In genomic region chr2:165432234-165432966, GRCh38 we compare ENCODE assay signal across 26 cellular contexts. TPM values are rescaled to one million over a fixed set of nuclear protein-coding genes. Genes with fewer than 3 reads are reported as not detected.
"Had no signal": no experiment of that assay in that cellular context is flagged by ENCODE, and none has a peak within 500 bp of the region (broad histone marks: within the 10 kb centered on the region; RNA-seq: fewer than 3 reads in every experiment).

No MANE protein-coding gene starts in this region.

- H3K4me3 Mint-ChIP-seq: activated CD4-positive, alpha-beta T cell treated with anti-CD3 and anti-CD28 coated beads for 36 hours; activated CD4-positive, alpha-beta T cell treated with anti-CD3 and anti-CD28 coated beads, Interleukin-2, amount 10 ng/mL, durations not matched to agents 7 days and 5 days; activated CD8-positive, alpha-beta T cell treated with anti-CD3 and anti-CD28 coated beads, Interleukin-2, amount 10 ng/mL, durations not matched to agents 7 days and 5 days; activated naive CD4-positive, alpha-beta T cell treated with anti-CD3 and anti-CD28 coated beads, Interleukin-2, amount 10 ng/mL, durations not matched to agents 7 days and 5 days; activated naive CD8-positive, alpha-beta T cell; activated naive CD8-positive, alpha-beta T cell treated with anti-CD3 and anti-CD28 coated beads, Interleukin-2, amount 50 U/mL, for 24 hours; brain had no signal

- H3K9ac ChIP-seq: KMS-11 had no signal

- H3K4me3 ChIP-seq: SJCRH30 had no signal

- H3K4me2 ChIP-seq: KMS-11 had no signal

- H3K27me3 Mint-ChIP-seq: activated CD4-positive, alpha-beta T cell treated with anti-CD3 and anti-CD28 coated beads for 36 hours; activated CD4-positive, alpha-beta T cell treated with anti-CD3 and anti-CD28 coated beads, Interleukin-2, amount 10 ng/mL, durations not matched to agents 7 days and 5 days; activated naive CD4-positive, alpha-beta T cell treated with anti-CD3 and anti-CD28 coated beads, Interleukin-2, amount 10 ng/mL, durations not matched to agents 7 days and 5 days; activated naive CD8-positive, alpha-beta T cell treated with anti-CD3 and anti-CD28 coated beads, Interleukin-2, amount 50 U/mL, for 24 hours had no signal

- DNase-seq: activated CD4-positive, alpha-beta T cell treated with anti-CD3 and anti-CD28 coated beads for 36 hours; activated CD4-positive, alpha-beta T cell treated with anti-CD3 and anti-CD28 coated beads, Interleukin-2, amount 10 ng/mL, durations not matched to agents 7 days and 5 days; activated CD4-positive, alpha-beta T cell treated with anti-CD3 and anti-CD28 coated beads, Interleukin-2, amount 50 U/mL, for 48 hours; activated CD8-positive, alpha-beta T cell treated with anti-CD3 and anti-CD28 coated beads, Interleukin-2, amount 10 ng/mL, durations not matched to agents 7 days and 5 days; activated effector memory CD4-positive, alpha-beta T cell treated with Interleukin-2 at 50 U/mL for 16 hours; activated naive CD4-positive, alpha-beta T cell treated with anti-CD3 and anti-CD28 coated beads, Interleukin-2, amount 10 ng/mL, durations not matched to agents 7 days and 5 days; activated naive CD8-positive, alpha-beta T cell treated with anti-CD3 and anti-CD28 coated beads, Interleukin-2, amount 50 U/mL, for 24 hours; activated T-cell treated with anti-CD3 and anti-CD28 coated beads, Interleukin-2, amount 50 U/mL, for 48 hours; anterior cingulate cortex; caudate nucleus; NCI-H1105; NCI-H1417 treated with DMSO at 0.1 percent for 48 hours; NCI-H187 treated with DMSO at 0.1 percent for 48 hours; NCI-H2081; NCI-H345; NCI-H524 treated with DMSO at 0.1 percent for 48 hours; SHP77; SJCRH30 had no signal

- H3K9me3 ChIP-seq: SJCRH30 had no signal

- H3K4me1 ChIP-seq: SJCRH30 had no signal

- H3K27me3 ChIP-seq: SJCRH30 had no signal

- H3K27ac ChIP-seq: KMS-11, SJCRH30 had no signal

- ATAC-seq: activated CD4-positive, alpha-beta T cell treated with anti-CD3 and anti-CD28 coated beads for 36 hours; activated CD4-positive, CD25-positive, alpha-beta regulatory T cell treated with anti-CD3 and anti-CD28 coated beads, Interleukin-2, amount 50 U/mL, for 24 hours; activated CD8-positive, alpha-beta T cell treated with anti-CD3 and anti-CD28 coated beads, Interleukin-2, amount 10 ng/mL, durations not matched to agents 7 days and 5 days; activated naive CD8-positive, alpha-beta T cell treated with anti-CD3 and anti-CD28 coated beads, Interleukin-2, amount 50 U/mL, for 24 hours; Panc1 had no signal

- H3K9me3 Mint-ChIP-seq: activated CD4-positive, alpha-beta T cell treated with anti-CD3 and anti-CD28 coated beads, Interleukin-2, amount 10 ng/mL, durations not matched to agents 7 days and 5 days; activated naive CD4-positive, alpha-beta T cell treated with anti-CD3 and anti-CD28 coated beads, Interleukin-2, amount 10 ng/mL, durations not matched to agents 7 days and 5 days; activated naive CD8-positive, alpha-beta T cell treated with anti-CD3 and anti-CD28 coated beads, Interleukin-2, amount 50 U/mL, for 24 hours had no signal

- H3K27ac Mint-ChIP-seq: activated CD4-positive, alpha-beta T cell treated with anti-CD3 and anti-CD28 coated beads for 36 hours; activated CD4-positive, alpha-beta T cell treated with anti-CD3 and anti-CD28 coated beads, Interleukin-2, amount 10 ng/mL, durations not matched to agents 7 days and 5 days; activated CD8-positive, alpha-beta T cell treated with anti-CD3 and anti-CD28 coated beads, Interleukin-2, amount 10 ng/mL, durations not matched to agents 7 days and 5 days; activated naive CD4-positive, alpha-beta T cell treated with anti-CD3 and anti-CD28 coated beads, Interleukin-2, amount 10 ng/mL, durations not matched to agents 7 days and 5 days; activated naive CD8-positive, alpha-beta T cell; activated naive CD8-positive, alpha-beta T cell treated with anti-CD3 and anti-CD28 coated beads, Interleukin-2, amount 50 U/mL, for 24 hours; brain had no signal

- H3K36me3 Mint-ChIP-seq: activated naive CD4-positive, alpha-beta T cell treated with anti-CD3 and anti-CD28 coated beads, Interleukin-2, amount 10 ng/mL, durations not matched to agents 7 days and 5 days; activated naive CD8-positive, alpha-beta T cell; brain had no signal

- H3K36me3 ChIP-seq: SJCRH30 had no signal

- H3K4me1 Mint-ChIP-seq: activated CD4-positive, alpha-beta T cell treated with anti-CD3 and anti-CD28 coated beads, Interleukin-2, amount 10 ng/mL, durations not matched to agents 7 days and 5 days; activated naive CD4-positive, alpha-beta T cell treated with anti-CD3 and anti-CD28 coated beads, Interleukin-2, amount 10 ng/mL, durations not matched to agents 7 days and 5 days; activated naive CD8-positive, alpha-beta T cell treated with anti-CD3 and anti-CD28 coated beads, Interleukin-2, amount 50 U/mL, for 24 hours had no signal

RNA-seq across cellular contexts. Expression of gene CSRNP3, which starts 37.1 kb away (rescaled TPM):
- total RNA-seq: activated CD4-positive, alpha-beta T cell treated with anti-CD3 and anti-CD28 coated beads for 36 hours; activated CD4-positive, alpha-beta T cell treated with anti-CD3 and anti-CD28 coated beads, Interleukin-2, amount 10 ng/mL, durations not matched to agents 7 days and 5 days; activated CD8-positive, alpha-beta T cell treated with anti-CD3 and anti-CD28 coated beads, Interleukin-2, amount 10 ng/mL, durations not matched to agents 7 days and 5 days; RPMI7951; T-helper 1 cell treated with Interleukin-12 subunit alpha and Interleukin-12 subunit beta and Interleukin-4 antibody, amounts not matched to agents 30 ng/mL and 1 ng/mL, for 36 hours; T-helper 2 cell treated with Interferon-gamma antibody and Interleukin-4, amounts not matched to agents 100 ng/mL and 5 ng/mL, for 36 hours had no signal
